In genomic region chr17:57918017-57918895, GRCh38 we compare ENCODE assay signal across 11 cellular contexts. TPM values are rescaled to one million over a fixed set of nuclear protein-coding genes. Genes with fewer than 3 reads are reported as not detected.
DNase-seq lines count a peak whose midpoint lies in the region; ATAC-seq, FAIRE-seq and TF ChIP-seq lines count a peak whose summit lies in the region.
"Had no signal": no experiment of that assay in that cellular context is flagged by ENCODE, and none has a peak within 500 bp of the region (broad histone marks: within the 10 kb centered on the region; RNA-seq: fewer than 3 reads in every experiment).

No MANE protein-coding gene starts in this region.

- DNase-seq in SIG-M5 treated with dmso at 0.1 percent for 504 hours (lab: John Stamatoyannopoulos, UW; ENCODE audit: unreplicated experiment), result peak; percentile 51
- no peak for DNase-seq in SIG-M5 (lab: John Stamatoyannopoulos, UW)
- no peak for DNase-seq in breast epithelium (ENCODE audit: low spot score in 2 of 2)
- no peak for DNase-seq in HepG2 (ENCODE audit: low spot score)
- DNase-seq in transverse colon, result no peak
- DNase-seq in stimulated activated CD4-positive, alpha-beta T cell treated with anti-CD3 and anti-CD28 coated beads, Interleukin-12 subunit alpha, Interleukin-12 subunit beta, amount 100 ng/mL, for 4 hours, result no peak
- DNase-seq in activated effector memory CD4-positive, alpha-beta T cell treated with Interleukin-2 at 50 U/mL for 16 hours, result no peak
- DNase-seq: 8988T, erythroblast had no signal

- peak overlapping the region; percentile 63 to 70 for H3K27ac ChIP-seq in breast epithelium
- H3K27ac ChIP-seq in HepG2 (ENCODE audit: extremely low read length, insufficient read depth, low read length), result no peak overlapping the region
- H3K27ac ChIP-seq in transverse colon, result peak overlapping the region; percentile 86 to 91 (median 88)

- no peak for TF ChIP-seq RAD21 in HepG2 (CRISPR knock-in tag; IDR thresholded peaks at IDR 0.05)

- no peak for TF ChIP-seq CTCF in breast epithelium (IDR thresholded peaks at IDR 0.05)
- TF ChIP-seq CTCF in HepG2 (CRISPR knock-in tag; IDR thresholded peaks at IDR 0.05), result no peak
- TF ChIP-seq CTCF in transverse colon (IDR thresholded peaks at IDR 0.05), result no peak

- 53% methylated on average over 5 of the region's 5 CpGs for WGBS in HepG2 (ENCODE audit: low lambda C conversion rate)
- 20 to 54% methylated on average over 1 to 5 of the region's 5 CpGs for WGBS in transverse colon (ENCODE audit: low coverage in 1 of 2), 2 donors

- no peaks in the 10 kb centered on the region for H4K20me1 ChIP-seq in HepG2 (ENCODE audit: insufficient read depth, low read length)

- ATAC-seq in HepG2 (peak; percentile 20; the same call in 1 of the 3 replicates), GM21390 (IDR thresholded peaks at IDR 0.05; ENCODE audit: unreplicated experiment) (no peak)

- H3K9ac ChIP-seq in HepG2 (ENCODE audit: insufficient read depth, low read depth, low read length), result no peak overlapping the region

- peaks cover 10 to 16% of the 10 kb centered on the region in 2 donors for H3K4me1 ChIP-seq in breast epithelium
- H3K4me1 ChIP-seq in HepG2 (ENCODE audit: insufficient read depth, low read length), result peaks cover 47% of the 10 kb centered on the region
- peaks cover 48 to 88% (median 68%) of the 10 kb centered on the region in 4 donors for H3K4me1 ChIP-seq in transverse colon

- H3K36me3 ChIP-seq in breast epithelium (no peaks in the 10 kb centered on the region), HepG2 (replicated peaks in 1 of 2; ENCODE audit: control insufficient read depth in 1 of 2, insufficient read depth in 2 of 2, low read length in 2 of 2) (no peaks in the 10 kb centered on the region), transverse colon (no peaks in the 10 kb centered on the region)

- CTCF ChIA-PET in HepG2 (lab: Yijun Ruan, JAX; ENCODE audit: low intra/inter-chr PET ratio, low total read pairs), result no interaction called here

- H3K79me2 ChIP-seq in HepG2 (ENCODE audit: insufficient read depth, low read length), result no peaks in the 10 kb centered on the region

- in situ Hi-C loops in HepG2 (cut with HindIII; ENCODE audit: extremely low pct_ligation_motif_present, low pct_unique_long_range_greater_than_20kb) (no loop called here), transverse colon (cut with MboI; ENCODE audit: low pct_ligation_motif_present in 1 of 4, low pct_unique_long_range_greater_than_20kb in 1 of 4, low sequenced_read_pairs in 3 of 4) (no loop called here)

- no peak overlapping the region for H2AFZ ChIP-seq in HepG2 (ENCODE audit: low read length)

- no TSS peak for BruUV-seq in HepG2 (replicated peaks; lab: Mats Ljungman, UMichigan)

- TF ChIP-seq POLR2A in breast epithelium (IDR thresholded peaks at IDR 0.05), result no peak
- no peak for TF ChIP-seq POLR2A in HepG2 (IDR thresholded peaks at IDR 0.05; ENCODE audit: insufficient read depth in 1 of 2, low read depth in 2 of 2, low read length in 2 of 2)
- no peak for TF ChIP-seq POLR2A in transverse colon (IDR thresholded peaks at IDR 0.05)

- TF ChIP-seq EP300 in HepG2 (IDR thresholded peaks at IDR 0.05; ENCODE audit: low read depth in 2 of 2, low read length in 2 of 2) (no peak), HepG2 (CRISPR knock-in tag; IDR thresholded peaks at IDR 0.05; ENCODE audit: borderline replicate concordance) (no peak), transverse colon (IDR thresholded peaks at IDR 0.05; ENCODE audit: low read depth) (no peak)

- POLR2A ChIA-PET in HepG2 (lab: Yijun Ruan, JAX), result no interaction called here

- intact Hi-C loops in breast epithelium (cut with DNase I; ENCODE audit: low total_unique reads), result no loop called here
- intact Hi-C loops in HepG2 (cut with micrococcal nuclease; ENCODE audit: unreplicated experiment), result no loop called here
- intact Hi-C loops in transverse colon (cut with DNase I; ENCODE audit: low total_unique reads), result no loop called here

- no peak overlapping the region for H3K4me2 ChIP-seq in HepG2 (ENCODE audit: low read depth, low read length)

- H3K4me3 ChIP-seq in breast epithelium (no peak overlapping the region), HepG2 (replicated peaks in 1 of 3; ENCODE audit: insufficient read depth in 1 of 3, low read depth in 2 of 3, low read length in 3 of 3) (no peak overlapping the region), transverse colon (no peak overlapping the region)

- H3K9me3 ChIP-seq in breast epithelium, result no peaks in the 10 kb centered on the region
- H3K9me3 ChIP-seq in HepG2 (ENCODE audit: low read length), result no peaks in the 10 kb centered on the region
- H3K9me3 ChIP-seq in transverse colon, result no peaks in the 10 kb centered on the region

- no peaks in the 10 kb centered on the region for H3K27me3 ChIP-seq in breast epithelium
- no peaks in the 10 kb centered on the region for H3K27me3 ChIP-seq in HepG2 (ENCODE audit: control insufficient read depth in 1 of 2, insufficient read depth in 2 of 2, low read length in 2 of 2)
- no peaks in the 10 kb centered on the region for H3K27me3 ChIP-seq in transverse colon

- no peak for FAIRE-seq in HepG2 (lab: Jason Lieb, UNC)
- FAIRE-seq: TTC549 had no signal

TF ChIP-seq in HepG2, 621 proteins besides CTCF, POLR2A, EP300 and RAD21 (continues in another document):
- no peak for TF ChIP-seq ARNTL (CRISPR knock-in tag; IDR thresholded peaks at IDR 0.05)
- TF ChIP-seq ZSCAN20 (CRISPR knock-in tag; IDR thresholded peaks at IDR 0.05; ENCODE audit: borderline replicate concordance), result no peak
- no peak for TF ChIP-seq STAT6 (CRISPR knock-in tag; IDR thresholded peaks at IDR 0.05; ENCODE audit: borderline replicate concordance)
- TF ChIP-seq HOXA5 (CRISPR knock-in tag; IDR thresholded peaks at IDR 0.05), result no peak
- TF ChIP-seq THYN1 (CRISPR knock-in tag; IDR thresholded peaks at IDR 0.05; ENCODE audit: borderline replicate concordance, low read depth), result no peak
- TF ChIP-seq ZFP36L1 (CRISPR knock-in tag; IDR thresholded peaks at IDR 0.05), result no peak
- TF ChIP-seq RORA (CRISPR knock-in tag; IDR thresholded peaks at IDR 0.05), result no peak
- TF ChIP-seq IRF9 (CRISPR knock-in tag; IDR thresholded peaks at IDR 0.05; ENCODE audit: borderline replicate concordance), result no peak
- no peak for TF ChIP-seq RBAK (CRISPR knock-in tag; IDR thresholded peaks at IDR 0.05)

RNA-seq across cellular contexts. Expression of gene CUEDC1, which starts 37.0 kb away (rescaled TPM):
- total RNA-seq in breast epithelium (10 to 100 TPM; 13.0 to 18.0 (median 14.5) TPM), HepG2 (2016; rRNA removed; fragmentation: Illumina TruSeq; extraction: Trizol) (4.2 and 7.4 TPM in 2 replicates), transverse colon (10 to 100 TPM; 20.2 to 27.3 (median 24.6) TPM)
- 4.1 and 4.7 TPM in 2 replicates for total RNA-seq in HepG2 (2016; cell fraction: cytosol; rRNA removed; fragmentation: Illumina TruSeq; extraction: Trizol; ENCODE audit: low read depth)
- 3.5 and 7.9 TPM in 2 replicates for total RNA-seq in HepG2 (2016; cell fraction: insoluble cytoplasmic fraction; rRNA removed; fragmentation: Illumina TruSeq; extraction: Trizol)
- 7.6 and 8.6 TPM in 2 replicates for total RNA-seq in HepG2 (2016; cell fraction: membrane; rRNA removed; fragmentation: Illumina TruSeq; extraction: Trizol)
- 9.6 and 11.9 TPM in 2 replicates for total RNA-seq in HepG2 (2016; cell fraction: nucleus; rRNA removed; fragmentation: Illumina TruSeq; extraction: Trizol)
- polyA plus RNA-seq in HepG2 (2011; rRNA removed), result 12.9 and 14.4 TPM in 2 replicates
- polyA plus RNA-seq in HepG2 (2011; cell fraction: cytosol; rRNA removed), result 8.1 and 8.6 TPM in 2 replicates
- 36.7 and 43.5 TPM in 2 replicates for polyA plus RNA-seq in HepG2 (2011; cell fraction: nucleus; rRNA removed)
- 9.8 and 10.2 TPM in 2 replicates for polyA plus RNA-seq in HepG2 (2012)
- 9.4 and 11.1 TPM in 2 replicates for polyA plus RNA-seq in HepG2 (2016; cell fraction: cytosol; fragmentation: Illumina TruSeq; extraction: Trizol; ENCODE audit: low read depth)
- polyA plus RNA-seq in HepG2 (2016; cell fraction: insoluble cytoplasmic fraction; fragmentation: Illumina TruSeq; extraction: Trizol; ENCODE audit: low read depth), result 9.2 and 10.0 TPM in 2 replicates
- 15.4 and 16.0 TPM in 2 replicates for polyA plus RNA-seq in HepG2 (2016; cell fraction: membrane; fragmentation: Illumina TruSeq; extraction: Trizol; ENCODE audit: low read depth)
- polyA plus RNA-seq in HepG2 (2016; cell fraction: nucleus; fragmentation: Illumina TruSeq; extraction: Trizol; ENCODE audit: insufficient read depth, low read depth), result 33.7 and 36.2 TPM in 2 replicates
- polyA minus RNA-seq in HepG2 (2011; rRNA and poly(A)+ RNA removed; ENCODE audit: low replicate concordance), result 2.9 and 6.8 TPM in 2 replicates
- polyA minus RNA-seq in HepG2 (2011; cell fraction: cytosol; rRNA and poly(A)+ RNA removed), result 5.1 and 7.3 TPM in 2 replicates
- 6.6 and 8.2 TPM in 2 replicates for polyA minus RNA-seq in HepG2 (2011; cell fraction: nucleus; rRNA and poly(A)+ RNA removed)
